Comparison of ENCODE assay signal across 1 cellular context in genomic region chr2:8569332-8569930, GRCh38.
TF ChIP-seq lines count a peak whose summit lies in the region.

No MANE protein-coding gene starts in this region.

TF ChIP-seq in H1, 55 proteins besides CTCF, POLR2A, EP300 and RAD21 (continued from another document):
- TF ChIP-seq POU5F1 (IDR thresholded peaks at IDR 0.05; ENCODE audit: low read depth, low read length) = no peak
